ENCODE assay signal across 14 cellular contexts in the genomic region with DNA sequence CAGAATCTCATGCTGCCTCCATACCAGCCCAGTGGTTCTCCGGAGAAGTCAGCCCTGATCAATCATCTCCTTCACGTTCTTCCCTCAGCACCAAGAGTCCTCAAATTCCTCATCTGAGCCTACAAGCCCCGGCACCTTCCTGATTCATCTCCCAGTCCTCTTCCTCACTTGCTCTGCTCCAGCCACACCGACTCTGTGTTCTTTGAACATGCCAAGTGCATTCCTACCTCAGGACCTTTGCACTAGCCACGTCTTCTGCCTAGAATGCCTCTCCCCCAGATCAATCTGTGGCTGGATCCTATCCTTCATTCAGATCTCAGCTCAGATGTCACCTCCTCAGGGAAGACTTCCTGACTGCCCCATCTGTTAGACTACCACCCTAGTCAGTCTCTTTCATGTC. TPM values are rescaled to one million over a fixed set of nuclear protein-coding genes. Genes with fewer than 3 reads are reported as not detected.
A peak's percentile ranks its signal among the peaks of the same experiment; 100 is the strongest.
DNase-seq lines count a peak whose midpoint lies in the region; ATAC-seq and TF ChIP-seq lines count a peak whose summit lies in the region.
"Had no signal": no experiment of that assay in that cellular context is flagged by ENCODE, and none has a peak within 500 bp of the region (broad histone marks: within the 10 kb centered on the region; RNA-seq: fewer than 3 reads in every experiment).

No MANE protein-coding gene starts in this region.

- no peak for TF ChIP-seq POLR2A in heart left ventricle (IDR thresholded peaks at IDR 0.05)

- H3K4me1 Mint-ChIP-seq in endothelial cell (ENCODE audit: unreplicated experiment) (peaks cover 9% of the 10 kb centered on the region), MCF 10A (ENCODE audit: insufficient read depth, unreplicated experiment) (peaks cover 7% of the 10 kb centered on the region)
- H3K4me1 Mint-ChIP-seq in activated CD4-positive, alpha-beta T cell treated with anti-CD3 and anti-CD28 coated beads for 36 hours, result peaks cover 20% of the 10 kb centered on the region

- no peaks in the 10 kb centered on the region for H3K9me3 ChIP-seq in right atrium auricular region
- no peaks in the 10 kb centered on the region for H3K9me3 ChIP-seq in heart left ventricle
- H3K9me3 ChIP-seq in psoas muscle, result no peaks in the 10 kb centered on the region
- H3K9me3 ChIP-seq: BLaER1 treated with 17β-estradiol and CSF1 and Interleukin-3, amounts not matched to agents 10 nM and 100 nM had no signal

- H3K4me3 ChIP-seq in right atrium auricular region, result no peak overlapping the region
- no peak overlapping the region for H3K4me3 ChIP-seq in heart left ventricle
- no peak overlapping the region for H3K4me3 ChIP-seq in psoas muscle
- H3K4me3 ChIP-seq: BLaER1 treated with 17β-estradiol and CSF1 and Interleukin-3, amounts not matched to agents 10 nM and 100 nM had no signal

- H3K27ac ChIP-seq in right atrium auricular region, result peak overlapping the region; percentile 91 to 95
- H3K27ac ChIP-seq in heart left ventricle, result no peak overlapping the region
- peak overlapping the region; percentile 16; the same call in 1 of the 2 replicates for H3K27ac ChIP-seq in RWPE1
- H3K27ac ChIP-seq in psoas muscle, result peak overlapping the region; percentile 81
- H3K27ac ChIP-seq: BLaER1 treated with 17β-estradiol and CSF1 and Interleukin-3, amounts not matched to agents 10 nM and 100 nM had no signal

- POLR2A ChIA-PET in RWPE1 (lab: Yijun Ruan, JAX; ENCODE audit: low non-redundant PET), result no interaction called here
- POLR2A ChIA-PET in MCF 10A (lab: Yijun Ruan, JAX), result interaction anchor here (0.6 kb wide), 1 partner anchor 92 kb away, joined by 3 read pairs; a partner anchor contains a TSS
- POLR2A ChIA-PET in activated CD4-positive, alpha-beta T cell treated with anti-CD3 and anti-CD28 coated beads for 36 hours (lab: Charles Lee), result no interaction called here

- H3K4me3 Mint-ChIP-seq in endothelial cell (ENCODE audit: unreplicated experiment) (peak overlapping the region; percentile 15), MCF 10A (ENCODE audit: unreplicated experiment) (no peak overlapping the region)
- H3K4me3 Mint-ChIP-seq in activated CD4-positive, alpha-beta T cell treated with anti-CD3 and anti-CD28 coated beads for 36 hours, result no peak overlapping the region
- H3K4me3 Mint-ChIP-seq: CD4-positive, CD25-positive, alpha-beta regulatory T cell had no signal

- CTCF ChIA-PET in RWPE1 (lab: Yijun Ruan, JAX) (no interaction called here), MCF 10A (lab: Yijun Ruan, JAX) (no interaction called here)
- CTCF ChIA-PET in activated CD4-positive, alpha-beta T cell treated with anti-CD3 and anti-CD28 coated beads for 36 hours (lab: Charles Lee), result no interaction called here

- WGBS in heart left ventricle, 4 donors, result 93% methylated on average over 5 of the region's 5 CpGs
- 86 to 91% (median 91%) methylated on average over 5 of the region's 5 CpGs for WGBS in psoas muscle, 3 donors

- H3K27me3 ChIP-seq in right atrium auricular region (no peaks in the 10 kb centered on the region), heart left ventricle (peaks cover 0 to 4% (median 0%) of the 10 kb centered on the region in 9 donors), psoas muscle (ENCODE audit: insufficient read depth in 3 of 3, low read length in 2 of 3) (no peaks in the 10 kb centered on the region)

- no peak for TF ChIP-seq CTCF in right atrium auricular region (IDR thresholded peaks at IDR 0.05)
- TF ChIP-seq CTCF in heart left ventricle (IDR thresholded peaks at IDR 0.05), result no peak
- no peak for TF ChIP-seq CTCF in RWPE1 (conservative IDR thresholded peaks at IDR 0.05; ENCODE audit: low read depth)
- TF ChIP-seq CTCF in endothelial cell (IDR thresholded peaks at IDR 0.05; ENCODE audit: unreplicated experiment), result no peak
- TF ChIP-seq CTCF in psoas muscle (IDR thresholded peaks at IDR 0.05), result no peak
- TF ChIP-seq CTCF in MCF 10A (IDR thresholded peaks at IDR 0.05; ENCODE audit: unreplicated experiment), result no peak

- DNase-seq in right atrium auricular region (ENCODE audit: low spot score) (no peak), heart left ventricle (no peak), RWPE1 (ENCODE audit: low spot score) (no peak), endothelial cell (ENCODE audit: low spot score) (no peak), psoas muscle (no peak), MCF 10A (ENCODE audit: unreplicated experiment) (no peak), germinal center (ENCODE audit: low spot score) (no peak)
- DNase-seq in activated CD4-positive, alpha-beta T cell treated with anti-CD3 and anti-CD28 coated beads for 36 hours, result no peak
- DNase-seq: ACHN; Calu3; CD4-positive, CD25-positive, alpha-beta regulatory T cell; DMS 273 treated with DMSO at 0.1 percent for 48 hours; HCEC 1CT had no signal

- ATAC-seq in heart left ventricle, result no peak
- ATAC-seq in psoas muscle, result no peak
- no peak for ATAC-seq in activated CD4-positive, alpha-beta T cell treated with anti-CD3 and anti-CD28 coated beads for 36 hours

- peaks cover 29% of the 10 kb centered on the region for H3K36me3 Mint-ChIP-seq in endothelial cell (ENCODE audit: low read depth, unreplicated experiment)
- peaks cover 37% of the 10 kb centered on the region for H3K36me3 Mint-ChIP-seq in MCF 10A (ENCODE audit: insufficient read depth, unreplicated experiment)
- H3K36me3 Mint-ChIP-seq in activated CD4-positive, alpha-beta T cell treated with anti-CD3 and anti-CD28 coated beads for 36 hours (ENCODE audit: low read depth), result no peaks in the 10 kb centered on the region

- intact Hi-C loops in heart left ventricle (cut with DNase I), result no loop called here
- intact Hi-C loops in psoas muscle (cut with DNase I), result no loop called here
- intact Hi-C loops in MCF 10A (cut with micrococcal nuclease), result no loop called here
- intact Hi-C loops in activated CD4-positive, alpha-beta T cell treated with anti-CD3 and anti-CD28 coated beads for 36 hours (cut with DNase I, micrococcal nuclease), result no loop called here

- H3K27me3 Mint-ChIP-seq in endothelial cell (ENCODE audit: unreplicated experiment), result peaks cover 3% of the 10 kb centered on the region
- H3K27me3 Mint-ChIP-seq in MCF 10A (ENCODE audit: insufficient read depth, unreplicated experiment), result no peaks in the 10 kb centered on the region
- no peaks in the 10 kb centered on the region for H3K27me3 Mint-ChIP-seq in activated CD4-positive, alpha-beta T cell treated with anti-CD3 and anti-CD28 coated beads for 36 hours
- H3K27me3 Mint-ChIP-seq: CD4-positive, CD25-positive, alpha-beta regulatory T cell had no signal

- H3K36me3 ChIP-seq in right atrium auricular region (peaks cover 19% of the 10 kb centered on the region), heart left ventricle (peaks cover 0 to 31% (median 2%) of the 10 kb centered on the region in 9 donors), psoas muscle (ENCODE audit: insufficient read depth in 1 of 2, low read depth in 1 of 2) (peaks cover 0 to 26% of the 10 kb centered on the region in 2 donors)

- H3K9me3 Mint-ChIP-seq in endothelial cell (ENCODE audit: unreplicated experiment) (no peaks in the 10 kb centered on the region), MCF 10A (ENCODE audit: unreplicated experiment) (no peaks in the 10 kb centered on the region)
- H3K9me3 Mint-ChIP-seq in activated CD4-positive, alpha-beta T cell treated with anti-CD3 and anti-CD28 coated beads for 36 hours (ENCODE audit: low read depth), result no peaks in the 10 kb centered on the region
- H3K9me3 Mint-ChIP-seq: CD4-positive, CD25-positive, alpha-beta regulatory T cell had no signal

- no TSS peak for BruUV-seq in MCF 10A (replicated peaks; lab: Mats Ljungman, UMichigan)

- peaks cover 0 to 35% of the 10 kb centered on the region in 2 donors for H3K4me1 ChIP-seq in right atrium auricular region
- H3K4me1 ChIP-seq in heart left ventricle, result peaks cover 0 to 46% (median 31%) of the 10 kb centered on the region in 12 donors
- H3K4me1 ChIP-seq in psoas muscle, result peaks cover 31% of the 10 kb centered on the region

- no peak overlapping the region for H3K27ac Mint-ChIP-seq in endothelial cell (ENCODE audit: unreplicated experiment)
- H3K27ac Mint-ChIP-seq in MCF 10A (ENCODE audit: low read depth, unreplicated experiment), result no peak overlapping the region
- H3K27ac Mint-ChIP-seq in activated CD4-positive, alpha-beta T cell treated with anti-CD3 and anti-CD28 coated beads for 36 hours, result no peak overlapping the region
- H3K27ac Mint-ChIP-seq: CD4-positive, CD25-positive, alpha-beta regulatory T cell had no signal

RNA-seq across cellular contexts. Expression of a gene that starts 4.7 kb away (rescaled TPM):
- 100 to 1,000 TPM in 1 of 2 donors, 10 to 100 TPM in 1; 93.1 to 130 TPM for total RNA-seq in right atrium auricular region
- 100 to 1,000 TPM in 1 of 9 donors, 10 to 100 TPM in 8; 64.1 to 119 (median 79.4) TPM for total RNA-seq in heart left ventricle
- polyA plus RNA-seq in heart left ventricle, result 10 to 100 TPM; 70.1 to 95.9 TPM
- total RNA-seq in endothelial cell (ENCODE audit: unreplicated experiment), result 19.8 TPM
- total RNA-seq in psoas muscle, result 10 to 100 TPM; 43.7 to 73.7 (median 59.0) TPM
- polyA plus RNA-seq in psoas muscle, result 10 to 100 TPM; 34.8 to 64.7 (median 46.7) TPM
- 21.5 and 22.9 TPM in 2 replicates for total RNA-seq in MCF 10A (2022)
- total RNA-seq in activated CD4-positive, alpha-beta T cell treated with anti-CD3 and anti-CD28 coated beads for 36 hours, result 1 to 10 TPM; 4.7 to 5.3 TPM

RNA-seq across cellular contexts. Expression of a gene that starts 55.5 kb away (rescaled TPM):
- total RNA-seq in right atrium auricular region, result 100 to 1,000 TPM; 127 to 163 TPM
- 100 to 1,000 TPM in 8 of 9 donors, 10 to 100 TPM in 1; 91.2 to 185 (median 161) TPM for total RNA-seq in heart left ventricle
- 100 to 1,000 TPM in 1 of 2 donors, 10 to 100 TPM in 1; 34.9 to 238 TPM for polyA plus RNA-seq in heart left ventricle
- 167 TPM for total RNA-seq in endothelial cell (ENCODE audit: unreplicated experiment)
- total RNA-seq in psoas muscle, result 100 to 1,000 TPM; 100 to 221 (median 145) TPM
- polyA plus RNA-seq in psoas muscle, result 100 to 1,000 TPM; 118 to 267 (median 238) TPM
- 302 and 327 TPM in 2 replicates for total RNA-seq in MCF 10A (2022)
- total RNA-seq in activated CD4-positive, alpha-beta T cell treated with anti-CD3 and anti-CD28 coated beads for 36 hours, result 100 to 1,000 TPM; 132 to 165 TPM

Comparison
In these comparisons a context has a peak if more than half of its experiments do, and no peak if none do; other contexts are left out.
1. H3K27ac ChIP-seq: peak in right atrium auricular region (2 of 2), RWPE1 (single experiment) and psoas muscle (single experiment); none in heart left ventricle (0 of 12).